Comparison of ENCODE assay signal across 1 cellular context in genomic region chr6:24689964-24690363, GRCh38.
TF ChIP-seq lines count a peak whose summit lies in the region.

No MANE protein-coding gene starts in this region.

TF ChIP-seq in IMR-90, 13 proteins besides CTCF, POLR2A, EP300 and RAD21:
- TF ChIP-seq CEBPB (IDR thresholded peaks at IDR 0.05; ENCODE audit: low read depth, low read length) (no peak), RCOR1 (IDR thresholded peaks at IDR 0.05; ENCODE audit: insufficient replicate concordance, low read length) (no peak), NFE2L2 (IDR thresholded peaks at IDR 0.05; ENCODE audit: low read depth, low read length) (no peak), FOS (IDR thresholded peaks at IDR 0.05; ENCODE audit: low read depth, low read length) (no peak), USF2 (IDR thresholded peaks at IDR 0.05; ENCODE audit: low read depth, low read length) (no peak), MAZ (IDR thresholded peaks at IDR 0.05; ENCODE audit: borderline replicate concordance, low read depth, low read length) (no peak), RFX5 (IDR thresholded peaks at IDR 0.05; ENCODE audit: low read depth, low read length) (no peak), SMC3 (IDR thresholded peaks at IDR 0.05; ENCODE audit: low read depth, low read length) (no peak), BHLHE40 (IDR thresholded peaks at IDR 0.05; ENCODE audit: low read depth, low read length) (no peak), CHD1 (IDR thresholded peaks at IDR 0.05; ENCODE audit: low read depth, low read length) (no peak), MAFK (IDR thresholded peaks at IDR 0.05; ENCODE audit: low read depth, low read length) (no peak), MXI1 (IDR thresholded peaks at IDR 0.05; ENCODE audit: borderline replicate concordance, low read depth, low read length) (no peak)
- TF ChIP-seq, protein P1, sequence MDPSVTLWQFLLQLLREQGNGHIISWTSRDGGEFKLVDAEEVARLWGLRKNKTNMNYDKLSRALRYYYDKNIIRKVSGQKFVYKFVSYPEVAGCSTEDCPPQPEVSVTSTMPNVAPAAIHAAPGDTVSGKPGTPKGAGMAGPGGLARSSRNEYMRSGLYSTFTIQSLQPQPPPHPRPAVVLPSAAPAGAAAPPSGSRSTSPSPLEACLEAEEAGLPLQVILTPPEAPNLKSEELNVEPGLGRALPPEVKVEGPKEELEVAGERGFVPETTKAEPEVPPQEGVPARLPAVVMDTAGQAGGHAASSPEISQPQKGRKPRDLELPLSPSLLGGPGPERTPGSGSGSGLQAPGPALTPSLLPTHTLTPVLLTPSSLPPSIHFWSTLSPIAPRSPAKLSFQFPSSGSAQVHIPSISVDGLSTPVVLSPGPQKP (IDR thresholded peaks at IDR 0.05; ENCODE audit: borderline replicate concordance, low read depth, low read length), result no peak
TF ChIP-seq in IMR-90: peak in this region for 0.
